Comparison of ENCODE assay signal across 1 cellular context in genomic region chr6:24600903-24601302, GRCh38.
TF ChIP-seq lines count a peak whose summit lies in the region.

No MANE protein-coding gene starts in this region.

TF ChIP-seq in K562, 482 proteins besides CTCF, POLR2A, EP300 and RAD21 (continued from another document):
- TF ChIP-seq UBTF (IDR thresholded peaks at IDR 0.05; ENCODE audit: borderline replicate concordance in 1 of 2, low read depth in 2 of 2, low read length in 2 of 2) (no peak), ZBTB33 (CRISPR knock-in tag; IDR thresholded peaks at IDR 0.05) (no peak), FUS (optimal IDR thresholded peaks at IDR 0.05; ENCODE audit: low read depth, low read length) (no peak), U2AF2 (optimal IDR thresholded peaks at IDR 0.05; ENCODE audit: low read depth, low read length) (no peak), MCM7 (IDR thresholded peaks at IDR 0.05) (no peak), ZBED1 (IDR thresholded peaks at IDR 0.05) (no peak), RUNX1 (IDR thresholded peaks at IDR 0.05; ENCODE audit: low read depth) (no peak), ASH1L (IDR thresholded peaks at IDR 0.05; ENCODE audit: borderline replicate concordance, low read depth, partially characterized antibody) (no peak)
